ENCODE assay signal across 15 cellular contexts in genomic region chr6:21180155-21180554, GRCh38.
DNase-seq lines count a peak whose midpoint lies in the region; ATAC-seq and TF ChIP-seq lines count a peak whose summit lies in the region.
"Had no signal": no experiment of that assay in that cellular context is flagged by ENCODE, and none has a peak within 500 bp of the region (broad histone marks: within the 10 kb centered on the region; RNA-seq: fewer than 3 reads in every experiment).

No MANE protein-coding gene starts in this region.

- no peaks in the 10 kb centered on the region for H3K9me3 ChIP-seq in PC-3 (ENCODE audit: low read length)

- DNase-seq in SK-MEL-5 (ENCODE audit: low read depth, low spot score) (peak; percentile 76), NCI-H446 (lab: John Stamatoyannopoulos, UW) (no peak), NCI-H2029 (lab: John Stamatoyannopoulos, UW) (no peak), brain microvascular endothelial cell (no peak), PC-3 (no peak)
- DNase-seq: activated CD4-positive, alpha-beta T cell treated with anti-CD3 and anti-CD28 coated beads, Interleukin-2, amount 10 ng/mL, durations not matched to agents 7 days and 5 days; activated naive CD4-positive, alpha-beta T cell treated with Interleukin-2 at 50 U/mL for 16 hours; head of caudate nucleus; left ventricle myocardium inferior had no signal

- in situ Hi-C loops in SK-MEL-5 (cut with HindIII; ENCODE audit: low pct_unique_long_range_greater_than_20kb, low sequenced_read_pairs): no loop called here
- in situ Hi-C loops in brain microvascular endothelial cell (cut with HindIII; ENCODE audit: low pct_ligation_motif_present, low sequenced_read_pairs): no loop called here

- no peaks in the 10 kb centered on the region for H4K20me1 ChIP-seq in PC-3 (ENCODE audit: low read length)
- H4K20me1 ChIP-seq: BLaER1 treated with 17β-estradiol and CSF1 and Interleukin-3, amounts not matched to agents 10 nM and 100 nM had no signal

- H2AFZ ChIP-seq in PC-3 (ENCODE audit: low read length): no peak overlapping the region

- H3K4me3 ChIP-seq in brain microvascular endothelial cell (ENCODE audit: low read depth, low read length) (no peak overlapping the region), PC-3 (ENCODE audit: low read length) (no peak overlapping the region)
- H3K4me3 ChIP-seq: BLaER1 treated with 17β-estradiol and CSF1 and Interleukin-3, amounts not matched to agents 10 nM and 100 nM; left ventricle myocardium inferior; skin epidermis had no signal

- no peak overlapping the region for H3K4me2 ChIP-seq in PC-3 (ENCODE audit: low read length)
- H3K4me2 ChIP-seq: BLaER1 treated with 17β-estradiol and CSF1 and Interleukin-3, amounts not matched to agents 10 nM and 100 nM had no signal

- no peaks in the 10 kb centered on the region for H3F3A ChIP-seq in PC-3 (ENCODE audit: low read length, unreplicated experiment)

- POLR2A ChIA-PET in PC-3 (lab: Charles Lee; ENCODE audit: unreplicated experiment): no interaction called here

- H3K36me3 ChIP-seq in brain microvascular endothelial cell (replicated peaks): no peaks in the 10 kb centered on the region
- no peaks in the 10 kb centered on the region for H3K36me3 ChIP-seq in PC-3 (ENCODE audit: low read depth, low read length)
- H3K36me3 ChIP-seq: left ventricle myocardium inferior had no signal

- CTCF ChIA-PET in PC-3 (lab: Charles Lee): no interaction called here

- H3K27ac ChIP-seq in brain microvascular endothelial cell (no peak overlapping the region), PC-3 (ENCODE audit: low read length) (no peak overlapping the region)
- H3K27ac ChIP-seq: BLaER1 treated with 17β-estradiol and CSF1 and Interleukin-3, amounts not matched to agents 10 nM and 100 nM; HL-60; left ventricle myocardium inferior; skin epidermis had no signal

- H3K27me3 ChIP-seq in brain microvascular endothelial cell (replicated peaks) (no peaks in the 10 kb centered on the region), PC-3 (ENCODE audit: low read length) (no peaks in the 10 kb centered on the region)
- H3K27me3 ChIP-seq: BLaER1 treated with 17β-estradiol and CSF1 and Interleukin-3, amounts not matched to agents 10 nM and 100 nM had no signal

- H3K4me1 ChIP-seq in PC-3 (ENCODE audit: insufficient read depth, low read length): peaks cover 8% of the 10 kb centered on the region; the same call in 1 of the 2 replicates
- H3K4me1 ChIP-seq: BLaER1 treated with 17β-estradiol and CSF1 and Interleukin-3, amounts not matched to agents 10 nM and 100 nM had no signal

- no peaks in the 10 kb centered on the region for H3K9me2 ChIP-seq in PC-3 (replicated peaks; ENCODE audit: low read length)

- peak; percentile 74 for ATAC-seq in GM18519 (IDR thresholded peaks at IDR 0.05; ENCODE audit: low FRiP score, unreplicated experiment)
- ATAC-seq in GM21360 (IDR thresholded peaks at IDR 0.05; ENCODE audit: unreplicated experiment): peak; percentile 84
- peak; percentile 49 for ATAC-seq in HG02885 (IDR thresholded peaks at IDR 0.05; ENCODE audit: poor library complexity, unreplicated experiment)
- ATAC-seq in PC-3: no peak

- H3K79me2 ChIP-seq in PC-3 (ENCODE audit: low read length): no peaks in the 10 kb centered on the region

- TF ChIP-seq CTCF in brain microvascular endothelial cell (IDR thresholded peaks at IDR 0.05; ENCODE audit: low read depth, low read length, missing control alignments) (no peak), PC-3 (conservative IDR thresholded peaks at IDR 0.05; ENCODE audit: low read depth, low read length) (no peak)

- BruUV-seq in PC-3 (replicated peaks; lab: Mats Ljungman, UMichigan): no TSS peak

- intact Hi-C loops in PC-3 (cut with micrococcal nuclease): no loop called here

- H3K9ac ChIP-seq in PC-3 (ENCODE audit: low read length): no peak overlapping the region
- H3K9ac ChIP-seq: BLaER1 treated with 17β-estradiol and CSF1 and Interleukin-3, amounts not matched to agents 10 nM and 100 nM had no signal
